Comparison of ENCODE assay signal across 8 cellular contexts in the genomic region with DNA sequence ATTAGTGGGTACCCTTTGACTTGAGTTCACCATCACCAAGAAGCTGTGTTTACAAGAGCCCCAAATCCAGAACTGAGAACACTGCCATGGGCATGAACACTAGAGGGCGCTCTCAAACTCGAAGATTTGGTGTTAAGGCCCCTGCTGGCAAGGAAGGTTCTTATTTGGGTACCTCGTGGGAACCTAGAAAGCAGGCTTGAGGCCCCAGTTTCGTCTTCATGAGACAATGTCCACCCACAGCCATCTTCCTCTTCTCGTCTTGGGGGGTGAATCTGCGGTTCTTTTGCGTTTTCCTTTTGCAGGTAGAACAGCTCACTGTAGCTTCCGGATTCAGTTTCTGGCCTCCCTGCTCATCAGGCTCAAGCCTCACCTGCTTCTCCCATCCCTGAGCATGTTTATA.
DNase-seq lines count a peak whose midpoint lies in the region; ATAC-seq and TF ChIP-seq lines count a peak whose summit lies in the region.

No MANE protein-coding gene starts in this region.

- no peaks in the 10 kb centered on the region for H3K4me1 Mint-ChIP-seq in T-helper 17 cell

- TF ChIP-seq EP300 in esophagus muscularis mucosa (IDR thresholded peaks at IDR 0.05) = no peak

- no peak overlapping the region for H3K4me2 ChIP-seq in neuronal stem cell (ENCODE audit: insufficient read depth, low read length, poor library complexity, severe bottlenecking)

- intact Hi-C loops in esophagus muscularis mucosa (cut with DNase I) = loop anchor here (5.0 kb wide), 1 partner anchor 190 kb away; no protein-coding TSS in a partner anchor

- no peak overlapping the region for H3K18ac ChIP-seq in neuronal stem cell (ENCODE audit: low read length)

- no peaks in the 10 kb centered on the region for H3K79me1 ChIP-seq in neuronal stem cell (ENCODE audit: low read depth, low read length)

- H2BK120ac ChIP-seq in neuronal stem cell (ENCODE audit: low read depth, low read length) = no peak overlapping the region

- H3K4me3 ChIP-seq in esophagus muscularis mucosa = no peak overlapping the region
- no peak overlapping the region for H3K4me3 ChIP-seq in neuronal stem cell (ENCODE audit: low read length in 2 of 2)

- no peak overlapping the region for H3K14ac ChIP-seq in neuronal stem cell (ENCODE audit: low read length)

- no peak overlapping the region for H4K91ac ChIP-seq in neuronal stem cell (ENCODE audit: low read depth, low read length, poor library complexity)

- H3K27ac ChIP-seq in esophagus muscularis mucosa (replicated peaks in 1 of 4) (no peak overlapping the region), neuronal stem cell (replicated peaks; ENCODE audit: low read length) (no peak overlapping the region)

- H2BK12ac ChIP-seq in neuronal stem cell (ENCODE audit: low read length) = no peak overlapping the region

- no peak overlapping the region for H4K8ac ChIP-seq in neuronal stem cell (ENCODE audit: low read depth, low read length)

- no peaks in the 10 kb centered on the region for H3K36me3 Mint-ChIP-seq in T-helper 17 cell (ENCODE audit: low read depth)

- no peak overlapping the region for H2AK5ac ChIP-seq in neuronal stem cell (ENCODE audit: low read depth, low read length)

- no peak overlapping the region for H2AFZ ChIP-seq in neuronal stem cell (ENCODE audit: low read length)

- no peaks in the 10 kb centered on the region for H3K36me3 ChIP-seq in esophagus muscularis mucosa
- H3K36me3 ChIP-seq in neuronal stem cell (replicated peaks in 1 of 2; ENCODE audit: control insufficient read depth in 2 of 2, insufficient read depth in 2 of 2, low read length in 2 of 2) = peaks cover 0 to 2% of the 10 kb centered on the region in 2 donors

- 59% methylated on average over 8 of the region's 8 CpGs for WGBS in esophagus muscularis mucosa
- no CpG with 5 or more reads among the region's 8 CpGs for WGBS in neuronal stem cell (ENCODE audit: extremely low coverage in 2 of 2, insufficient read length in 2 of 2, insufficient replicate concordance in 1 of 2), 2 donors

- H3K23ac ChIP-seq in neuronal stem cell (ENCODE audit: low read depth, low read length, poor library complexity) = no peak overlapping the region

- H3K27me3 ChIP-seq in esophagus muscularis mucosa (no peaks in the 10 kb centered on the region), neuronal stem cell (ENCODE audit: control insufficient read depth in 3 of 3, insufficient read depth in 3 of 3, low read depth in 1 of 3, low read length in 3 of 3) (no peaks in the 10 kb centered on the region)

- H2BK5ac ChIP-seq in neuronal stem cell (ENCODE audit: low read length) = no peak overlapping the region

- H3K9ac ChIP-seq in neuronal stem cell (ENCODE audit: low read depth, low read length, poor library complexity) = no peak overlapping the region

- no peak overlapping the region for H2BK15ac ChIP-seq in neuronal stem cell (ENCODE audit: low read length)

- no peak for TF ChIP-seq POLR2A in esophagus muscularis mucosa (IDR thresholded peaks at IDR 0.05; ENCODE audit: low read depth)

- H3K9me3 ChIP-seq in T-helper 17 cell (ENCODE audit: control insufficient read depth, low read length, poor library complexity, severe bottlenecking) (no peaks in the 10 kb centered on the region), esophagus muscularis mucosa (no peaks in the 10 kb centered on the region), neuronal stem cell (replicated peaks in 1 of 2; ENCODE audit: control insufficient read depth in 2 of 2, insufficient read depth in 1 of 2, low read depth in 1 of 2, low read length in 2 of 2) (peaks cover 0 to 5% of the 10 kb centered on the region in 2 donors)

- no peak overlapping the region for H3K4me3 Mint-ChIP-seq in T-helper 17 cell

- ATAC-seq in T-helper 17 cell = peak; percentile 36

- no peak overlapping the region for H3K4ac ChIP-seq in neuronal stem cell (ENCODE audit: low read length)

- no peaks in the 10 kb centered on the region for H3K27me3 Mint-ChIP-seq in T-helper 17 cell

- H3K27ac Mint-ChIP-seq in T-helper 17 cell = no peak overlapping the region

- DNase-seq in 8988T (peak; percentile 40), GM10266 (ENCODE audit: extremely low spot score) (peak; percentile 62), HCEC 1CT (peak; percentile 82), Kasumi-1 (lab: John Stamatoyannopoulos, UW) (peak; percentile 86 to 87), T-helper 17 cell (peak; percentile 8 to 11 (median 10)), esophagus muscularis mucosa (ENCODE audit: extremely low spot score) (no peak), neuronal stem cell (ENCODE audit: low spot score) (peak; percentile 64), DMS79 (lab: John Stamatoyannopoulos, UW) (no peak)

- peak; percentile 79 for TF ChIP-seq CTCF in GM10266 (IDR thresholded peaks at IDR 0.05; ENCODE audit: control insufficient read depth, insufficient read depth, low read depth, missing control alignments)
- peak; percentile 23 to 56 (median 34) for TF ChIP-seq CTCF in esophagus muscularis mucosa (IDR thresholded peaks at IDR 0.05)

- H3K4me1 ChIP-seq in esophagus muscularis mucosa = peaks cover 0 to 21% (median 1%) of the 10 kb centered on the region in 4 donors
- H3K4me1 ChIP-seq in neuronal stem cell (ENCODE audit: control insufficient read depth in 2 of 2, insufficient read depth in 1 of 2, low read depth in 1 of 2, low read length in 2 of 2) = peaks cover 3 to 5% of the 10 kb centered on the region in 2 donors

Comparison
In these comparisons a context has a peak if more than half of its experiments do, and no peak if none do; other contexts are left out.
1. DNase-seq: peak in 8988T (single experiment), GM10266 (single experiment), HCEC 1CT (single experiment), Kasumi-1 (2 of 2), T-helper 17 cell (3 of 3) and neuronal stem cell (single experiment); none in esophagus muscularis mucosa (single experiment) and DMS79 (single experiment).